22 cellular contexts compared by ENCODE assay signal in the genomic region with DNA sequence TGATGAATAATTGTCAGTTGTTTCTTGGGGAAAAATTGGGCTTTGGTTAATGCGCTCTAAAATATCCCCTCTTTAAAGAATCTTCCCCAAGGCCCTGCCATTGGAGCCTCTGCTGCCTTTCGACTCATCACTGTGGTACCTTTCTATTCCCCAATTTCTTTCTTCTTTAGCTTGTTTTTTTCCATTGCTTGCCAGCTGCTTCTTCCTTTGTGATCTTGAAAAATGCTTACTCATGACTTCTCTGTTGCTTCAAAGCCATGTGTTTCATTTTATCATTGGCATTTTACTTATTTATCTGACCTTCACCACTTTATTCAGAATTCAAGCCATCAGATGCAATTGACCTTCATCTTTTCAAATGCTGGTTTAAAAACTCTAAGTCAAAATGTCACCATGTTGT.
A peak's percentile ranks its signal among the peaks of the same experiment; 100 is the strongest.
DNase-seq lines count a peak whose midpoint lies in the region; ATAC-seq, FAIRE-seq and TF ChIP-seq lines count a peak whose summit lies in the region.
"Had no signal": no experiment of that assay in that cellular context is flagged by ENCODE, and none has a peak within 500 bp of the region (broad histone marks: within the 10 kb centered on the region; RNA-seq: fewer than 3 reads in every experiment).

No MANE protein-coding gene starts in this region.

- POLR2A ChIA-PET in HepG2 (lab: Yijun Ruan, JAX) = no interaction called here
- POLR2A ChIA-PET in H1 (lab: Charles Lee; ENCODE audit: partially characterized antibody) = no interaction called here

- intact Hi-C loops in HepG2 (cut with micrococcal nuclease; ENCODE audit: unreplicated experiment) = no loop called here
- intact Hi-C loops in right lobe of liver (cut with DNase I) = no loop called here

- H3K27ac ChIP-seq in HepG2 (ENCODE audit: extremely low read length, insufficient read depth, low read length) (no peak overlapping the region), right lobe of liver (no peak overlapping the region), VCaP (peak overlapping the region; percentile 87), H1 (ENCODE audit: low read depth, low read length) (no peak overlapping the region), hepatocyte (no peak overlapping the region), Karpas-422 (ENCODE audit: low read length) (no peak overlapping the region)
- H3K27ac ChIP-seq: BLaER1 treated with 17β-estradiol and CSF1 and Interleukin-3, amounts not matched to agents 10 nM and 100 nM; C4-2B had no signal

- in situ Hi-C loops in HepG2 (cut with HindIII; ENCODE audit: extremely low pct_ligation_motif_present, low pct_unique_long_range_greater_than_20kb) = no loop called here
- in situ Hi-C loops in G401 (cut with HindIII; ENCODE audit: low sequenced_read_pairs) = no loop called here

- H3K36me3 ChIP-seq in HepG2 (replicated peaks in 1 of 2; ENCODE audit: control insufficient read depth in 1 of 2, insufficient read depth in 2 of 2, low read length in 2 of 2) (no peaks in the 10 kb centered on the region), right lobe of liver (no peaks in the 10 kb centered on the region), H1 (ENCODE audit: control insufficient read depth in 2 of 4, insufficient read depth in 4 of 4, low read length in 3 of 4) (no peaks in the 10 kb centered on the region), hepatocyte (replicated peaks; ENCODE audit: insufficient read depth, low read depth) (no peaks in the 10 kb centered on the region), Karpas-422 (ENCODE audit: insufficient read depth, low read length) (no peaks in the 10 kb centered on the region)
- H3K36me3 ChIP-seq: BLaER1 treated with 17β-estradiol and CSF1 and Interleukin-3, amounts not matched to agents 10 nM and 100 nM had no signal

- H3K9me2 ChIP-seq in hepatocyte (replicated peaks; ENCODE audit: insufficient read depth) (no peaks in the 10 kb centered on the region), Karpas-422 (replicated peaks; ENCODE audit: insufficient read depth, low read length) (no peaks in the 10 kb centered on the region)

- H4K91ac ChIP-seq in H1 (replicated peaks; ENCODE audit: insufficient read length, low read length) = no peak overlapping the region

- H3K4me2 ChIP-seq in HepG2 (ENCODE audit: low read depth, low read length) (no peak overlapping the region), H1 (ENCODE audit: insufficient read depth in 1 of 2, low read depth in 2 of 2, low read length in 2 of 2) (no peak overlapping the region), hepatocyte (no peak overlapping the region), Karpas-422 (ENCODE audit: low read depth, low read length, poor library complexity, severe bottlenecking) (no peak overlapping the region)
- H3K4me2 ChIP-seq: BLaER1 treated with 17β-estradiol and CSF1 and Interleukin-3, amounts not matched to agents 10 nM and 100 nM had no signal

- H2BK20ac ChIP-seq in H1 (ENCODE audit: low read length) = no peak overlapping the region

- H2BK120ac ChIP-seq in H1 (replicated peaks; ENCODE audit: low read depth, low read length) = no peak overlapping the region

- H2AK5ac ChIP-seq in H1 (ENCODE audit: low read depth, low read length) = no peak overlapping the region

- CTCF ChIA-PET in HepG2 (lab: Yijun Ruan, JAX; ENCODE audit: low intra/inter-chr PET ratio, low total read pairs) = no interaction called here
- CTCF ChIA-PET in H1 (lab: Charles Lee; ENCODE audit: partially characterized antibody) = no interaction called here

- no peak overlapping the region for H3K18ac ChIP-seq in H1 (ENCODE audit: extremely low read depth, low read length)

- H3K23ac ChIP-seq in H1 (ENCODE audit: insufficient read length) = no peak overlapping the region

- no peaks in the 10 kb centered on the region for H3K23me2 ChIP-seq in H1 (ENCODE audit: low read depth, low read length)

- H4K20me1 ChIP-seq in HepG2 (ENCODE audit: insufficient read depth, low read length) = no peaks in the 10 kb centered on the region
- no peaks in the 10 kb centered on the region for H4K20me1 ChIP-seq in H1 (replicated peaks in 1 of 2; ENCODE audit: control insufficient read depth in 1 of 2, insufficient read depth in 2 of 2, low read length in 2 of 2)
- no peaks in the 10 kb centered on the region for H4K20me1 ChIP-seq in hepatocyte (ENCODE audit: insufficient read depth, poor library complexity, severe bottlenecking)
- H4K20me1 ChIP-seq in Karpas-422 (ENCODE audit: insufficient read depth, low read depth, low read length) = no peaks in the 10 kb centered on the region
- H4K20me1 ChIP-seq: BLaER1 treated with 17β-estradiol and CSF1 and Interleukin-3, amounts not matched to agents 10 nM and 100 nM had no signal

- no peaks in the 10 kb centered on the region for H3K79me1 ChIP-seq in H1 (ENCODE audit: low read depth, low read length)

- TF ChIP-seq POLR2A in HepG2 (IDR thresholded peaks at IDR 0.05; ENCODE audit: insufficient read depth in 1 of 2, low read depth in 2 of 2, low read length in 2 of 2) (no peak), right lobe of liver (IDR thresholded peaks at IDR 0.05) (no peak), H1 (IDR thresholded peaks at IDR 0.05; ENCODE audit: control extremely low read depth in 1 of 2, low read depth in 2 of 2, low read length in 2 of 2) (no peak)

- 0% methylated on average over 2 of the region's 2 CpGs for WGBS in HepG2 (ENCODE audit: low lambda C conversion rate)
- WGBS in right lobe of liver (ENCODE audit: insufficient coverage, low coverage, low lambda C conversion rate, missing lambda C conversion rate) = 63% methylated on average over 2 of the region's 2 CpGs
- WGBS in H1 (ENCODE audit: extremely low coverage in 1 of 2, insufficient coverage in 1 of 2, insufficient read length in 1 of 2, insufficient replicate concordance in 2 of 2, low coverage in 1 of 2, low lambda C conversion rate in 2 of 2, missing lambda C conversion rate in 1 of 2), 2 experiments = 100% methylated on average over 2 of the region's 2 CpGs; no CpG with 5 or more reads in 1 of the 2 experiments
- WGBS in hepatocyte (ENCODE audit: low lambda C conversion rate, missing lambda C conversion rate) = 85% methylated on average over 2 of the region's 2 CpGs

- TF ChIP-seq EP300 in HepG2 (IDR thresholded peaks at IDR 0.05; ENCODE audit: low read depth in 2 of 2, low read length in 2 of 2) (no peak), HepG2 (CRISPR knock-in tag; IDR thresholded peaks at IDR 0.05; ENCODE audit: borderline replicate concordance) (no peak), H1 (IDR thresholded peaks at IDR 0.05; ENCODE audit: borderline replicate concordance in 1 of 2, low read depth in 2 of 2, low read length in 2 of 2) (no peak)

- no peak overlapping the region for H4K8ac ChIP-seq in H1 (ENCODE audit: extremely low read depth, insufficient read depth, low read length)

- H3K79me2 ChIP-seq in HepG2 (ENCODE audit: insufficient read depth, low read length) = no peaks in the 10 kb centered on the region
- H3K79me2 ChIP-seq in H1 (ENCODE audit: control insufficient read depth in 1 of 2, insufficient read depth in 2 of 2, low read length in 2 of 2) = no peaks in the 10 kb centered on the region
- no peaks in the 10 kb centered on the region for H3K79me2 ChIP-seq in hepatocyte
- H3K79me2 ChIP-seq in Karpas-422 (ENCODE audit: low read length) = no peaks in the 10 kb centered on the region

- no peaks in the 10 kb centered on the region for H3K27me3 ChIP-seq in HepG2 (ENCODE audit: control insufficient read depth in 1 of 2, insufficient read depth in 2 of 2, low read length in 2 of 2)
- H3K27me3 ChIP-seq in right lobe of liver = no peaks in the 10 kb centered on the region
- no peaks in the 10 kb centered on the region for H3K27me3 ChIP-seq in H1 (replicated peaks in 1 of 4; ENCODE audit: control insufficient read depth in 3 of 4, extremely low read depth in 1 of 4, insufficient read depth in 3 of 4, low read length in 3 of 4)
- H3K27me3 ChIP-seq in hepatocyte = no peaks in the 10 kb centered on the region
- H3K27me3 ChIP-seq in Karpas-422 (ENCODE audit: low read length) = no peaks in the 10 kb centered on the region
- H3K27me3 ChIP-seq: BLaER1 treated with 17β-estradiol and CSF1 and Interleukin-3, amounts not matched to agents 10 nM and 100 nM had no signal

- H2AFZ ChIP-seq in HepG2 (ENCODE audit: low read length) = no peak overlapping the region
- H2AFZ ChIP-seq in H1 (ENCODE audit: low read length) = no peak overlapping the region
- no peak overlapping the region for H2AFZ ChIP-seq in hepatocyte
- no peak overlapping the region for H2AFZ ChIP-seq in Karpas-422 (ENCODE audit: low read length)

- no peak for TF ChIP-seq CTCF in HepG2 (CRISPR knock-in tag; IDR thresholded peaks at IDR 0.05)
- TF ChIP-seq CTCF in right lobe of liver (IDR thresholded peaks at IDR 0.05) = no peak
- TF ChIP-seq CTCF in VCaP (conservative IDR thresholded peaks at IDR 0.05) = no peak
- no peak for TF ChIP-seq CTCF in H1 (IDR thresholded peaks at IDR 0.05; ENCODE audit: control extremely low read depth in 1 of 3, insufficient read depth in 1 of 3, low read depth in 1 of 3, low read length in 3 of 3)
- TF ChIP-seq CTCF in hepatocyte (IDR thresholded peaks at IDR 0.05; ENCODE audit: poor library complexity) = no peak

- no peak overlapping the region for H2BK12ac ChIP-seq in H1 (ENCODE audit: low read depth, low read length)

- BruUV-seq in HepG2 (replicated peaks; lab: Mats Ljungman, UMichigan) = no TSS peak

- DNase-seq in HepG2 (ENCODE audit: low spot score) = no peak
- DNase-seq in right lobe of liver = no peak
- peak; percentile 51 for DNase-seq in G401 (ENCODE audit: low spot score)
- no peak for DNase-seq in H1 (ENCODE audit: low read depth in 1 of 2, low spot score in 2 of 2)
- no peak for DNase-seq in NCI-H2029 (lab: John Stamatoyannopoulos, UW)
- DNase-seq in hepatocyte (ENCODE audit: low spot score) = no peak
- no peak for DNase-seq in Karpas-422
- DNase-seq: 8988T; AML-193; Caco-2; Calu3; CD4-positive, alpha-beta T cell; CD8-positive, alpha-beta T cell; DMS79 treated with DMSO at 0.1 percent for 48 hours; GDM1 had no signal

- no peaks in the 10 kb centered on the region for H3K9me3 ChIP-seq in HepG2 (ENCODE audit: low read length)
- H3K9me3 ChIP-seq in right lobe of liver = no peaks in the 10 kb centered on the region
- H3K9me3 ChIP-seq in H1 (ENCODE audit: insufficient read depth in 2 of 2, low read depth in 1 of 2, low read length in 1 of 2) = no peaks in the 10 kb centered on the region
- H3K9me3 ChIP-seq in hepatocyte (ENCODE audit: low read depth) = no peaks in the 10 kb centered on the region
- no peaks in the 10 kb centered on the region for H3K9me3 ChIP-seq in Karpas-422 (ENCODE audit: low read length)
- H3K9me3 ChIP-seq: BLaER1 treated with 17β-estradiol and CSF1 and Interleukin-3, amounts not matched to agents 10 nM and 100 nM; Caco-2 had no signal

- H3K4me3 ChIP-seq in HepG2 (replicated peaks in 1 of 3; ENCODE audit: insufficient read depth in 1 of 3, low read depth in 2 of 3, low read length in 3 of 3) = no peak overlapping the region
- no peak overlapping the region for H3K4me3 ChIP-seq in right lobe of liver
- no peak overlapping the region for H3K4me3 ChIP-seq in H1 (ENCODE audit: extremely low read depth in 1 of 4, insufficient read depth in 2 of 4, low read depth in 3 of 4, low read length in 4 of 4)
- no peak overlapping the region for H3K4me3 ChIP-seq in hepatocyte
- H3K4me3 ChIP-seq in Karpas-422 (ENCODE audit: low read length) = no peak overlapping the region
- H3K4me3 ChIP-seq: BLaER1 treated with 17β-estradiol and CSF1 and Interleukin-3, amounts not matched to agents 10 nM and 100 nM; GM12878 had no signal

- no peak overlapping the region for H3K14ac ChIP-seq in H1 (ENCODE audit: insufficient read length)

- H3K4me1 ChIP-seq in HepG2 (ENCODE audit: insufficient read depth, low read length) = no peaks in the 10 kb centered on the region
- no peaks in the 10 kb centered on the region for H3K4me1 ChIP-seq in right lobe of liver
- no peaks in the 10 kb centered on the region for H3K4me1 ChIP-seq in H1 (replicated peaks in 1 of 4; ENCODE audit: control insufficient read depth in 3 of 4, insufficient read depth in 4 of 4, low read length in 3 of 4)
- H3K4me1 ChIP-seq in hepatocyte (ENCODE audit: insufficient read depth) = no peaks in the 10 kb centered on the region
- no peaks in the 10 kb centered on the region for H3K4me1 ChIP-seq in Karpas-422 (ENCODE audit: low read length)
- H3K4me1 ChIP-seq: BLaER1 treated with 17β-estradiol and CSF1 and Interleukin-3, amounts not matched to agents 10 nM and 100 nM; Caco-2 had no signal

- FAIRE-seq in HepG2 (lab: Jason Lieb, UNC) (no peak), H1 (lab: Jason Lieb, UNC) (no peak)
- FAIRE-seq: A204.1, GM12878, GM12892, GM18507 had no signal

- H2BK5ac ChIP-seq in H1 (ENCODE audit: low read depth, low read length) = no peak overlapping the region

- no peak overlapping the region for H3K4ac ChIP-seq in H1 (replicated peaks; ENCODE audit: insufficient read length, low read depth, low read length)

- no peak overlapping the region for H3K9ac ChIP-seq in HepG2 (ENCODE audit: insufficient read depth, low read depth, low read length)
- no peak overlapping the region for H3K9ac ChIP-seq in H1 (replicated peaks in 1 of 4; ENCODE audit: extremely low read depth in 1 of 4, low read depth in 3 of 4, low read length in 3 of 4)
- H3K9ac ChIP-seq in Karpas-422 (ENCODE audit: low read length) = no peak overlapping the region
- H3K9ac ChIP-seq: BLaER1 treated with 17β-estradiol and CSF1 and Interleukin-3, amounts not matched to agents 10 nM and 100 nM had no signal

- TF ChIP-seq RAD21 in HepG2 (CRISPR knock-in tag; IDR thresholded peaks at IDR 0.05) = no peak
- no peak for TF ChIP-seq RAD21 in H1 (IDR thresholded peaks at IDR 0.05 in 1 of 2, conservative IDR thresholded peaks at IDR 0.05 in 1 of 2; ENCODE audit: low read depth in 2 of 2, low read length in 2 of 2)

- ATAC-seq in HepG2 (no peak), right lobe of liver (no peak)
- ATAC-seq: CD8-positive, alpha-beta T cell; GM12878 had no signal

- no peak overlapping the region for H3K56ac ChIP-seq in H1 (replicated peaks; ENCODE audit: insufficient read length, low read depth, low read length)

- no peak overlapping the region for H4K5ac ChIP-seq in H1 (ENCODE audit: insufficient read length, low read depth, low read length)

- H2BK15ac ChIP-seq in H1 (ENCODE audit: low read length) = no peak overlapping the region

Comparison
In these comparisons a context has a peak if more than half of its experiments do, and no peak if none do; other contexts are left out.
1. Of the 41 proteins assayed by ChIP-seq in both HepG2 and H1: peak only in HepG2: none; only in H1: none; in both: MAFK; in neither: 40.